22 cellular contexts compared by ENCODE assay signal in the genomic region with DNA sequence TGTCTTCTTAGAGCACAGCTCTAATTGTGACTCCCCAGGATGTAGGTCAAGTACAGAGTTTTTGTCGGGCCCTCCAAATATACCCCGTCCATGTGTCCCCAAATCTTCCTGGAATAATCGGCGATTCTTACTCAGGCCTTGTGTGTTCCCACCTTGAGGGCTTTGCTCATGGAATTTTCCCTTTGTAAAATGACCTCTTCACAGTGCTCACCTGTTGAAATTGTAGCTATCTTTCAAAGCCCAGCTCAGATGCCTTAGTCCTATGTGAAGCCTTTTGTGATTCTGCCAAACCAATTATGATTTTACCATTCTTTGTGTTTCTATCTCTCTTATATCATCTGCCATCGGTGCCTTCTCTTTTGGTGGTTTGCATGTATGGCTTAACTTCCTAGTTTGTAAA. TPM values are rescaled to one million over a fixed set of nuclear protein-coding genes. Genes with fewer than 3 reads are reported as not detected.
DNase-seq lines count a peak whose midpoint lies in the region; ATAC-seq, FAIRE-seq and TF ChIP-seq lines count a peak whose summit lies in the region.
"Had no signal": no experiment of that assay in that cellular context is flagged by ENCODE, and none has a peak within 500 bp of the region (broad histone marks: within the 10 kb centered on the region; RNA-seq: fewer than 3 reads in every experiment).

No MANE protein-coding gene starts in this region.

- DNase-seq in Panc1 (ENCODE audit: low read depth, low spot score): no peak
- no peak for DNase-seq in pancreas
- DNase-seq in frontal cortex (ENCODE audit: low spot score in 2 of 2): no peak
- DNase-seq in stimulated activated CD4-positive, alpha-beta T cell treated with anti-CD3 and anti-CD28 coated beads, Interleukin-1b, Interleukin-23, amount 100 ng/mL, for 48 hours: no peak
- DNase-seq: ACHN; C1 segment of cervical spinal cord; Caco-2; CD4-positive, CD25-positive, alpha-beta regulatory T cell; CD8-positive, alpha-beta memory T cell; GDM1; GM23248; IMR-90 had no signal

- in situ Hi-C loops in Panc1 (cut with HindIII; ENCODE audit: low pct_unique_long_range_greater_than_20kb, low sequenced_read_pairs): no loop called here

- CTCF ChIA-PET in Panc1 (lab: Charles Lee): no interaction called here

- no peaks in the 10 kb centered on the region for H3K9me3 ChIP-seq in Panc1 (ENCODE audit: control insufficient read depth, insufficient read depth, low read depth, low read length)
- no peaks in the 10 kb centered on the region for H3K9me3 ChIP-seq in mesodermal cell (ENCODE audit: control insufficient read depth, low read length)
- H3K9me3 ChIP-seq in pancreas: no peaks in the 10 kb centered on the region
- H3K9me3 ChIP-seq: BE2C, Caco-2, HAP-1 had no signal

- no TSS peak for BruUV-seq in Panc1 (replicated peaks; lab: Mats Ljungman, UMichigan)

- intact Hi-C loops in Panc1 (cut with micrococcal nuclease; ENCODE audit: unreplicated experiment) (no loop called here), pancreas (cut with DNase I) (no loop called here)

- TF ChIP-seq CTCF in Panc1 (IDR thresholded peaks at IDR 0.05): no peak
- no peak for TF ChIP-seq CTCF in pancreas (IDR thresholded peaks at IDR 0.05)

- H3K4me1 ChIP-seq in Panc1 (ENCODE audit: control insufficient read depth, insufficient read depth, low read length) (peaks cover 6% of the 10 kb centered on the region; the same call in 1 of the 2 replicates), mesodermal cell (ENCODE audit: control insufficient read depth, insufficient read depth, low read length, poor library complexity, severe bottlenecking) (no peaks in the 10 kb centered on the region), pancreas (peaks cover 4 to 9% (median 5%) of the 10 kb centered on the region in 3 donors)
- H3K4me1 ChIP-seq: BE2C, Caco-2 had no signal

- FAIRE-seq in pancreas (lab: Jason Lieb, UNC) (no peak), frontal cortex (lab: Jason Lieb, UNC) (no peak)
- FAIRE-seq: A204.1, D721Med, GM18507, HTR-8/SVneo had no signal

- H3K4me3 ChIP-seq in Panc1 (ENCODE audit: low read depth in 2 of 2, low read length in 2 of 2) (no peak overlapping the region), mesodermal cell (ENCODE audit: extremely low read depth, insufficient read depth, low read length, poor library complexity, severe bottlenecking) (no peak overlapping the region), pancreas (no peak overlapping the region)
- H3K4me3 ChIP-seq: GM23248, HAP-1 had no signal

- WGBS in mesodermal cell (ENCODE audit: insufficient coverage in 2 of 2), 2 experiments: 92 to 95% methylated on average over 4 of the region's 5 CpGs
- WGBS in pancreas, 2 donors: 76 to 82% methylated on average over 5 of the region's 5 CpGs

- H3K36me3 ChIP-seq in Panc1 (ENCODE audit: control insufficient read depth, insufficient read depth, low read length): no peaks in the 10 kb centered on the region
- H3K36me3 ChIP-seq in mesodermal cell (ENCODE audit: control insufficient read depth, insufficient read depth, low read length): no peaks in the 10 kb centered on the region
- no peaks in the 10 kb centered on the region for H3K36me3 ChIP-seq in pancreas
- H3K36me3 ChIP-seq: BE2C, HAP-1 had no signal

- H3K27me3 ChIP-seq in Panc1 (ENCODE audit: control insufficient read depth, insufficient read depth, low read length) (no peaks in the 10 kb centered on the region), pancreas (no peaks in the 10 kb centered on the region)
- H3K27me3 ChIP-seq: BE2C had no signal

- H3K27ac ChIP-seq in Panc1 (ENCODE audit: low read length) (peak overlapping the region; percentile 19; the same call in 1 of the 2 replicates), mesodermal cell (ENCODE audit: low read depth, low read length, severe bottlenecking) (peak overlapping the region; percentile 13), pancreas (peak overlapping the region in 1 of 4 donors; percentile 43)
- H3K27ac ChIP-seq: GM23248 had no signal

- ATAC-seq in Panc1 (no peak), pancreas (peak in 3 of 4 donors; percentile 8 to 27 (median 10)), HG03469 (IDR thresholded peaks at IDR 0.05; ENCODE audit: unreplicated experiment) (no peak)

- POLR2A ChIA-PET in Panc1 (lab: Charles Lee): no interaction called here

RNA-seq across cellular contexts. Expression of a gene that starts 30.1 kb away (rescaled TPM):
- total RNA-seq in Panc1 (2021; ENCODE audit: unreplicated experiment) (0.10 TPM), pancreas (not detected), frontal cortex (not detected)
- not detected for polyA plus RNA-seq in Panc1 (2012; ENCODE audit: insufficient read length)
- not detected for polyA plus RNA-seq in mesodermal cell (2013, experiment 1 of 2)
- polyA plus RNA-seq in mesodermal cell (2013, experiment 2 of 2): not detected
- not detected for polyA plus RNA-seq in pancreas
- total RNA-seq: Caco-2; CD4-positive, CD25-positive, alpha-beta regulatory T cell; CD8-positive, alpha-beta memory T cell; Daoy; GM23248; H4; IMR-90 had no signal
- polyA plus RNA-seq: CD4-positive, CD25-positive, alpha-beta regulatory T cell; CD8-positive, alpha-beta memory T cell; GM23248; IMR-90 had no signal

RNA-seq across cellular contexts. Expression of a gene that starts 33.8 kb away (rescaled TPM):
- total RNA-seq in Panc1 (2021; ENCODE audit: unreplicated experiment) (18.2 TPM), pancreas (10 to 100 TPM in 1 of 6 donors, 1 to 10 TPM in 5; 4.2 to 10.6 (median 6.7) TPM), frontal cortex (51.4 TPM)
- polyA plus RNA-seq in Panc1 (2012; ENCODE audit: insufficient read length): 12.5 TPM
- 47.9 TPM for polyA plus RNA-seq in mesodermal cell (2013, experiment 1 of 2)
- 50.5 TPM for polyA plus RNA-seq in mesodermal cell (2013, experiment 2 of 2)
- polyA plus RNA-seq in pancreas: 10 to 100 TPM; 11.9 to 14.4 TPM
- total RNA-seq: CD4-positive, CD25-positive, alpha-beta regulatory T cell had no signal

Comparison
In these comparisons a context has a peak if more than half of its experiments do, and no peak if none do; other contexts are left out.
1. ATAC-seq: peak in pancreas (3 of 4); none in Panc1 (single experiment) and HG03469 (single experiment).